In the genomic region with DNA sequence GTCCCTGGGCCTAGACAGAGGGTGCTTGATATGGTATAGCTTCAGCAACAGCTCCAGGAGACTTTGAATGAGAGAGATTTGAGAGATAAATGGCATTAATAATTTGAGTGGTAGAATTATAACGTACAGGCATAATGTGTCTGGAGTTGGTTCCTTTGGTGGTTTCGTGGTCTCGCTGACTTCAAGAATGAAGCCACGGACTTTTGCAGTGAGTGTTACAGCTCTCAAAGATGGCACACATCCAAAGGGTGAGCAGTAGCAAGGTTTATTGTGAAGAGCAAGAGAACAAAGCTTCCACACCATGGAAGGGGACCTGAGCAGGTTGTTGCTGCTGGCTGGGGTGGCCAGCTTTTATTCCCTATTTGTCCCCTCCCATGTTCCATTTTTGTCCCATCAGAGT, we compare ENCODE assay signal across 24 cellular contexts. TPM values are rescaled to one million over a fixed set of nuclear protein-coding genes. Genes with fewer than 3 reads are reported as not detected.
"Had no signal": no experiment of that assay in that cellular context is flagged by ENCODE, and none has a peak within 500 bp of the region (broad histone marks: within the 10 kb centered on the region; RNA-seq: fewer than 3 reads in every experiment).

No MANE protein-coding gene starts in this region.

- H3K27ac Mint-ChIP-seq: activated naive CD8-positive, alpha-beta T cell treated with anti-CD3 and anti-CD28 coated beads, Interleukin-2, amount 10 ng/mL, durations not matched to agents 7 days and 5 days; activated T-helper 17 cell treated with anti-CD3 and anti-CD28 coated beads, Interleukin-2, amount 50 U/mL, for 72 hours; brain; dendritic cell treated with granulocyte-macrophage colony-stimulating factor and Interleukin-4, amounts not matched to agents 40 ng/mL and 50 ng/mL, for 4 days had no signal

- H3K36me3 ChIP-seq: left lung, neutrophil, ovary, prostate gland, uterus had no signal

- H3K9me3 Mint-ChIP-seq: activated T-helper 17 cell treated with anti-CD3 and anti-CD28 coated beads, Interleukin-2, amount 50 U/mL, for 72 hours; immature natural killer cell; naive thymus-derived CD8-positive, alpha-beta T cell had no signal

- H3K9me3 ChIP-seq: left lung, neutrophil, ovary, prostate gland, uterus had no signal

- ATAC-seq: activated T-helper 17 cell treated with anti-CD3 and anti-CD28 coated beads, Interleukin-2, amount 50 U/mL, for 72 hours; foreskin keratinocyte; left lung; naive thymus-derived CD8-positive, alpha-beta T cell had no signal

- H3K27ac ChIP-seq: foreskin keratinocyte, hepatocyte, left lung, neutrophil, ovary, prostate gland, uterus had no signal

- DNase-seq: activated CD4-positive, alpha-beta T cell treated with anti-CD3 and anti-CD28 coated beads for 1 hour; activated CD4-positive, alpha-beta T cell treated with anti-CD3 and anti-CD28 coated beads, Interleukin-2, amount 50 U/mL, for 4 hours; activated naive CD8-positive, alpha-beta T cell treated with anti-CD3 and anti-CD28 coated beads, Interleukin-2, amount 10 ng/mL, durations not matched to agents 7 days and 5 days; activated T-cell treated with anti-CD3 and anti-CD28 coated beads, Interleukin-2, amount 50 U/mL, for 1 hour; caudate nucleus; effector CD4-positive, alpha-beta T cell; foreskin keratinocyte; immature natural killer cell; kidney glomerular epithelial cell; left lung; naive thymus-derived CD8-positive, alpha-beta T cell; ovary; stimulated activated CD4-positive, alpha-beta T cell treated with anti-CD3 and anti-CD28 coated beads, Interleukin-4, amount 100 ng/mL, for 4 hours; T-helper 1 cell; trophoblast cell; uterus had no signal

- H3K4me3 Mint-ChIP-seq: activated naive CD8-positive, alpha-beta T cell treated with anti-CD3 and anti-CD28 coated beads, Interleukin-2, amount 10 ng/mL, durations not matched to agents 7 days and 5 days; activated T-helper 17 cell treated with anti-CD3 and anti-CD28 coated beads, Interleukin-2, amount 50 U/mL, for 72 hours; brain; dendritic cell treated with granulocyte-macrophage colony-stimulating factor and Interleukin-4, amounts not matched to agents 40 ng/mL and 50 ng/mL, for 4 days; immature natural killer cell; naive thymus-derived CD8-positive, alpha-beta T cell had no signal

- H3K4me3 ChIP-seq: hepatocyte, left lung, ovary, prostate gland, uterus had no signal

- H3K36me3 Mint-ChIP-seq: activated naive CD8-positive, alpha-beta T cell treated with anti-CD3 and anti-CD28 coated beads, Interleukin-2, amount 10 ng/mL, durations not matched to agents 7 days and 5 days; brain; naive thymus-derived CD8-positive, alpha-beta T cell had no signal

- H3K4me1 ChIP-seq: foreskin keratinocyte, left lung, uterus had no signal

- H3K27me3 ChIP-seq: ovary, uterus had no signal

RNA-seq across cellular contexts. Expression of a gene that starts 23.1 kb away (rescaled TPM):
- total RNA-seq: foreskin keratinocyte, hepatocyte, lung microvascular endothelial cell, temporal lobe had no signal
- polyA plus RNA-seq: foreskin keratinocyte had no signal

RNA-seq across cellular contexts. Expression of a gene that starts 26.6 kb away (rescaled TPM):
- total RNA-seq: foreskin keratinocyte; naive thymus-derived CD8-positive, alpha-beta T cell had no signal
- polyA plus RNA-seq: foreskin keratinocyte; immature natural killer cell; naive thymus-derived CD8-positive, alpha-beta T cell had no signal

RNA-seq across cellular contexts. Expression of a gene that starts 33.9 kb away (rescaled TPM):
- total RNA-seq: foreskin keratinocyte; hepatocyte; lung microvascular endothelial cell; naive thymus-derived CD8-positive, alpha-beta T cell had no signal
- polyA plus RNA-seq: foreskin keratinocyte; hepatocyte; immature natural killer cell; naive thymus-derived CD8-positive, alpha-beta T cell; ovary had no signal

RNA-seq across cellular contexts. Expression of a gene that starts 59.0 kb away (rescaled TPM):
- total RNA-seq: foreskin keratinocyte; left lung; lung microvascular endothelial cell; naive thymus-derived CD8-positive, alpha-beta T cell had no signal
- polyA plus RNA-seq: foreskin keratinocyte; hepatocyte; immature natural killer cell; naive thymus-derived CD8-positive, alpha-beta T cell had no signal
